12 cellular contexts compared by ENCODE assay signal in genomic region chr9:92463989-92464388, GRCh38. TPM values are rescaled to one million over a fixed set of nuclear protein-coding genes. Genes with fewer than 3 reads are reported as not detected.
DNase-seq lines count a peak whose midpoint lies in the region; ATAC-seq and TF ChIP-seq lines count a peak whose summit lies in the region.
"Had no signal": no experiment of that assay in that cellular context is flagged by ENCODE, and none has a peak within 500 bp of the region (broad histone marks: within the 10 kb centered on the region; RNA-seq: fewer than 3 reads in every experiment).

No MANE protein-coding gene starts in this region.

- H3K27me3 ChIP-seq in foreskin keratinocyte = no peaks in the 10 kb centered on the region
- H3K27me3 ChIP-seq in gastrocnemius medialis = no peaks in the 10 kb centered on the region
- no peaks in the 10 kb centered on the region for H3K27me3 ChIP-seq in neuronal stem cell (ENCODE audit: control insufficient read depth in 3 of 3, insufficient read depth in 3 of 3, low read depth in 1 of 3, low read length in 3 of 3)

- no peak overlapping the region for H3K14ac ChIP-seq in neuronal stem cell (ENCODE audit: low read length)

- intact Hi-C loops in gastrocnemius medialis (cut with DNase I; ENCODE audit: low total_unique reads) = no loop called here

- H2BK120ac ChIP-seq in neuronal stem cell (ENCODE audit: low read depth, low read length) = no peak overlapping the region

- peaks cover 2% of the 10 kb centered on the region for H3K36me3 Mint-ChIP-seq in T-helper 2 cell treated with Interferon-gamma antibody and Interleukin-4, amounts not matched to agents 5 μg/mL and 100 μg/mL, for 36 hours (ENCODE audit: low read depth)

- peaks cover 7% of the 10 kb centered on the region for H3K4me1 Mint-ChIP-seq in T-helper 2 cell treated with Interferon-gamma antibody and Interleukin-4, amounts not matched to agents 5 μg/mL and 100 μg/mL, for 36 hours (ENCODE audit: low read depth)

- H3K79me1 ChIP-seq in neuronal stem cell (ENCODE audit: low read depth, low read length) = no peaks in the 10 kb centered on the region

- no peak overlapping the region for H3K4me2 ChIP-seq in neuronal stem cell (ENCODE audit: insufficient read depth, low read length, poor library complexity, severe bottlenecking)

- H3K27ac ChIP-seq in foreskin keratinocyte = no peak overlapping the region
- H3K27ac ChIP-seq in gastrocnemius medialis = peak overlapping the region; percentile 21 to 53 (median 44)
- H3K27ac ChIP-seq in neuronal stem cell (replicated peaks; ENCODE audit: low read length) = no peak overlapping the region

- H3K4me3 Mint-ChIP-seq in T-helper 2 cell treated with Interferon-gamma antibody and Interleukin-4, amounts not matched to agents 5 μg/mL and 100 μg/mL, for 36 hours = no peak overlapping the region
- H3K4me3 Mint-ChIP-seq: stimulated activated naive CD8-positive, alpha-beta T cell treated with anti-CD3 and anti-CD28 coated beads, Interleukin-15, Interleukin-2, amounts not matched to agents 100 ng/mL and 50 ng/mL, for 24 hours had no signal

- no peak for TF ChIP-seq POLR2A in gastrocnemius medialis (IDR thresholded peaks at IDR 0.05)

- no peaks in the 10 kb centered on the region for H3K27me3 Mint-ChIP-seq in T-helper 2 cell treated with Interferon-gamma antibody and Interleukin-4, amounts not matched to agents 5 μg/mL and 100 μg/mL, for 36 hours (ENCODE audit: low read depth)
- H3K27me3 Mint-ChIP-seq: stimulated activated naive CD8-positive, alpha-beta T cell treated with anti-CD3 and anti-CD28 coated beads, Interleukin-15, Interleukin-2, amounts not matched to agents 100 ng/mL and 50 ng/mL, for 24 hours had no signal

- DNase-seq in EL (peak; percentile 83), amniotic epithelial cell (ENCODE audit: low read depth) (peak; percentile 95), foreskin keratinocyte (peak; percentile 54 to 81), gastrocnemius medialis (no peak), neuronal stem cell (ENCODE audit: low spot score) (no peak), left lobe of liver (ENCODE audit: low spot score) (no peak)
- no peak for DNase-seq in T-helper 2 cell treated with Interferon-gamma antibody and Interleukin-4, amounts not matched to agents 5 μg/mL and 100 μg/mL, for 36 hours (ENCODE audit: low spot score)
- DNase-seq: MV-4-11, NCI-H526 had no signal

- no peak overlapping the region for H2BK15ac ChIP-seq in neuronal stem cell (ENCODE audit: low read length)

- ATAC-seq in foreskin keratinocyte = peak; percentile 51
- ATAC-seq in gastrocnemius medialis = peak; percentile 94 to 96
- no peak for ATAC-seq in HG02973 (IDR thresholded peaks at IDR 0.05; ENCODE audit: unreplicated experiment)
- no peak for ATAC-seq in left lobe of liver

- H3K4ac ChIP-seq in neuronal stem cell (ENCODE audit: low read length) = no peak overlapping the region

- H3K9me3 ChIP-seq in gastrocnemius medialis (no peaks in the 10 kb centered on the region), neuronal stem cell (replicated peaks in 1 of 2; ENCODE audit: control insufficient read depth in 2 of 2, insufficient read depth in 1 of 2, low read depth in 1 of 2, low read length in 2 of 2) (peaks cover 0 to 2% of the 10 kb centered on the region in 2 donors)

- no peak overlapping the region for H3K23ac ChIP-seq in neuronal stem cell (ENCODE audit: low read depth, low read length, poor library complexity)

- no peak overlapping the region for H2BK5ac ChIP-seq in neuronal stem cell (ENCODE audit: low read length)

- TF ChIP-seq CTCF in foreskin keratinocyte (conservative IDR thresholded peaks at IDR 0.05) (no peak), gastrocnemius medialis (IDR thresholded peaks at IDR 0.05 in 4 of 5, conservative IDR thresholded peaks at IDR 0.05 in 1 of 5) (no peak)

- H4K8ac ChIP-seq in neuronal stem cell (ENCODE audit: low read depth, low read length) = no peak overlapping the region

- no peak overlapping the region for H2AK5ac ChIP-seq in neuronal stem cell (ENCODE audit: low read depth, low read length)

- no peak overlapping the region for H4K91ac ChIP-seq in neuronal stem cell (ENCODE audit: low read depth, low read length, poor library complexity)

- H3K36me3 ChIP-seq in gastrocnemius medialis (no peaks in the 10 kb centered on the region), neuronal stem cell (replicated peaks in 1 of 2; ENCODE audit: control insufficient read depth in 2 of 2, insufficient read depth in 2 of 2, low read length in 2 of 2) (no peaks in the 10 kb centered on the region)

- in situ Hi-C loops in gastrocnemius medialis (cut with MboI; ENCODE audit: low sequenced_read_pairs in 4 of 4) = loop anchor here in 1 of 4 donors (25.0 kb wide), 1 partner anchor 173 kb away; no protein-coding TSS in a partner anchor

- no peak overlapping the region for H3K4me3 ChIP-seq in gastrocnemius medialis
- no peak overlapping the region for H3K4me3 ChIP-seq in neuronal stem cell (ENCODE audit: low read length in 2 of 2)

- no peak overlapping the region for H3K27ac Mint-ChIP-seq in T-helper 2 cell treated with Interferon-gamma antibody and Interleukin-4, amounts not matched to agents 5 μg/mL and 100 μg/mL, for 36 hours
- H3K27ac Mint-ChIP-seq: stimulated activated naive CD8-positive, alpha-beta T cell treated with anti-CD3 and anti-CD28 coated beads, Interleukin-15, Interleukin-2, amounts not matched to agents 100 ng/mL and 50 ng/mL, for 24 hours had no signal

- H3K9ac ChIP-seq in neuronal stem cell (ENCODE audit: low read depth, low read length, poor library complexity) = no peak overlapping the region

- H3K18ac ChIP-seq in neuronal stem cell (ENCODE audit: low read length) = no peak overlapping the region

- WGBS in neuronal stem cell (ENCODE audit: extremely low coverage in 2 of 2, insufficient read length in 2 of 2, insufficient replicate concordance in 1 of 2), 2 donors = no CpG with 5 or more reads among the region's 3 CpGs

- H2BK12ac ChIP-seq in neuronal stem cell (ENCODE audit: low read length) = no peak overlapping the region

- H3K4me1 ChIP-seq in foreskin keratinocyte = peaks cover 12% of the 10 kb centered on the region
- peaks cover 7 to 11% of the 10 kb centered on the region in 2 donors for H3K4me1 ChIP-seq in gastrocnemius medialis
- no peaks in the 10 kb centered on the region for H3K4me1 ChIP-seq in neuronal stem cell (ENCODE audit: control insufficient read depth in 2 of 2, insufficient read depth in 1 of 2, low read depth in 1 of 2, low read length in 2 of 2)

- no peak overlapping the region for H2AFZ ChIP-seq in neuronal stem cell (ENCODE audit: low read length)

- no peaks in the 10 kb centered on the region for H3K9me3 Mint-ChIP-seq in T-helper 2 cell treated with Interferon-gamma antibody and Interleukin-4, amounts not matched to agents 5 μg/mL and 100 μg/mL, for 36 hours
- H3K9me3 Mint-ChIP-seq: stimulated activated naive CD8-positive, alpha-beta T cell treated with anti-CD3 and anti-CD28 coated beads, Interleukin-15, Interleukin-2, amounts not matched to agents 100 ng/mL and 50 ng/mL, for 24 hours had no signal

RNA-seq across cellular contexts. Expression of gene ASPN, which starts 18.3 kb away (rescaled TPM):
- total RNA-seq in foreskin keratinocyte = not detected in 2 replicates
- 0.02 TPM in 1 of 2 replicates, not detected in the other for polyA plus RNA-seq in foreskin keratinocyte
- 1 to 10 TPM; 1.4 to 4.2 (median 3.1) TPM for total RNA-seq in gastrocnemius medialis
- not detected for polyA plus RNA-seq in neuronal stem cell (2013, experiment 1 of 2)
- not detected for polyA plus RNA-seq in neuronal stem cell (2013, experiment 2 of 2)
- total RNA-seq in left lobe of liver = 5.4 TPM
- total RNA-seq: activated CD8-positive, alpha-beta memory T cell treated with anti-CD3 and anti-CD28 coated beads for 36 hours had no signal

RNA-seq across cellular contexts. Expression of gene OMD, which starts 39.7 kb away (rescaled TPM):
- total RNA-seq in foreskin keratinocyte (not detected in 2 replicates), gastrocnemius medialis (1 to 10 TPM; 1.2 to 4.0 (median 1.9) TPM), left lobe of liver (0.13 TPM)
- not detected in 2 replicates for polyA plus RNA-seq in foreskin keratinocyte
- not detected for polyA plus RNA-seq in neuronal stem cell (2013, experiment 1 of 2)
- not detected for polyA plus RNA-seq in neuronal stem cell (2013, experiment 2 of 2)
- total RNA-seq: activated CD8-positive, alpha-beta memory T cell treated with anti-CD3 and anti-CD28 coated beads for 36 hours had no signal

RNA-seq across cellular contexts. Expression of gene OGN, which starts 59.6 kb away (rescaled TPM):
- total RNA-seq in foreskin keratinocyte (not detected in 2 replicates), gastrocnemius medialis (1 to 10 TPM in 3 of 4 donors, not detected in 1; 1.1 to 3.1 (median 1.7) TPM), left lobe of liver (not detected)
- not detected in 2 replicates for polyA plus RNA-seq in foreskin keratinocyte
- not detected for polyA plus RNA-seq in neuronal stem cell (2013, experiment 1 of 2)
- not detected for polyA plus RNA-seq in neuronal stem cell (2013, experiment 2 of 2)
- total RNA-seq: activated CD8-positive, alpha-beta memory T cell treated with anti-CD3 and anti-CD28 coated beads for 36 hours had no signal

Comparison
In these comparisons a context has a peak if more than half of its experiments do, and no peak if none do; other contexts are left out.
1. DNase-seq: peak in EL (single experiment), amniotic epithelial cell (single experiment) and foreskin keratinocyte (2 of 2); none in gastrocnemius medialis (0 of 2), neuronal stem cell (single experiment), T-helper 2 cell treated with Interferon-gamma antibody and Interleukin-4, amounts not matched to agents 5 μg/mL and 100 μg/mL, for 36 hours (single experiment) and left lobe of liver (single experiment).
2. ATAC-seq: peak in foreskin keratinocyte (single experiment) and gastrocnemius medialis (2 of 2); none in HG02973 (single experiment) and left lobe of liver (single experiment).
3. H3K27ac ChIP-seq: peak in gastrocnemius medialis (4 of 4); none in foreskin keratinocyte (single experiment) and neuronal stem cell (single experiment).